Comparison of ENCODE assay signal across 20 cellular contexts in genomic region chr10:28948045-28948444, GRCh38.
DNase-seq lines count a peak whose midpoint lies in the region; ATAC-seq, FAIRE-seq and TF ChIP-seq lines count a peak whose summit lies in the region.
"Had no signal": no experiment of that assay in that cellular context is flagged by ENCODE, and none has a peak within 500 bp of the region (broad histone marks: within the 10 kb centered on the region; RNA-seq: fewer than 3 reads in every experiment).

No MANE protein-coding gene starts in this region.

- peaks cover 1% of the 10 kb centered on the region for H3K27me3 ChIP-seq in bronchial epithelial cell (ENCODE audit: control insufficient read depth, insufficient read depth, low read length)
- peaks cover 4% of the 10 kb centered on the region for H3K27me3 ChIP-seq in lower lobe of right lung (ENCODE audit: low read depth)

- H3K4me1 ChIP-seq in lower lobe of right lung: no peaks in the 10 kb centered on the region
- H3K4me1 ChIP-seq: HAP-1 had no signal

- DNase-seq in ELR (ENCODE audit: low read depth) (peak; percentile 26), NCI-H226 (peak; percentile 47), bronchial epithelial cell (ENCODE audit: low read depth) (peak; percentile 75), iris pigment epithelial cell (ENCODE audit: low read depth) (peak; percentile 64), lower lobe of right lung (no peak), AG08395 (ENCODE audit: low spot score) (no peak)
- no peak for DNase-seq in effector CD8-positive, alpha-beta T cell (lab: John Stamatoyannopoulos, UW)
- DNase-seq: CD4-positive, CD25-positive, alpha-beta regulatory T cell; DMS79; KG1; NCI-H1417 treated with DMSO at 0.1 percent for 48 hours; NCI-H1930; NCI-H2227 treated with DMSO at 0.1 percent for 48 hours; NCI-H510A treated with DMSO at 0.1 percent for 48 hours; NCI-H82; SHP77; SW 1271 had no signal

- peaks cover 9% of the 10 kb centered on the region for H3K9me3 ChIP-seq in lower lobe of right lung
- H3K9me3 ChIP-seq: HAP-1 had no signal

- H3K4me3 ChIP-seq in bronchial epithelial cell (ENCODE audit: low read depth, low read length) (no peak overlapping the region), lower lobe of right lung (no peak overlapping the region)
- H3K4me3 ChIP-seq: GM23338, HAP-1 had no signal

- intact Hi-C loops in lower lobe of right lung (cut with DNase I): no loop called here

- no peak for TF ChIP-seq CTCF in bronchial epithelial cell (IDR thresholded peaks at IDR 0.05; ENCODE audit: insufficient read depth, low read length, severe bottlenecking)
- no peak for TF ChIP-seq CTCF in lower lobe of right lung (IDR thresholded peaks at IDR 0.05)

- ATAC-seq in lower lobe of right lung: no peak
- ATAC-seq: GM23338 had no signal

- H3K27ac ChIP-seq in lower lobe of right lung: no peak overlapping the region

- H3K36me3 ChIP-seq in bronchial epithelial cell (ENCODE audit: control insufficient read depth, insufficient read depth, low read length): no peaks in the 10 kb centered on the region
- H3K36me3 ChIP-seq in lower lobe of right lung: no peaks in the 10 kb centered on the region
- H3K36me3 ChIP-seq: HAP-1 had no signal

- FAIRE-seq in bronchial epithelial cell (lab: Jason Lieb, UNC): no peak
- FAIRE-seq: GM12891 had no signal

Comparison
In these comparisons a context has a peak if more than half of its experiments do, and no peak if none do; other contexts are left out.
1. DNase-seq: peak in ELR (single experiment), NCI-H226 (single experiment), bronchial epithelial cell (single experiment) and iris pigment epithelial cell (single experiment); none in effector CD8-positive, alpha-beta T cell (single experiment), lower lobe of right lung (single experiment) and AG08395 (single experiment).